In genomic region chr2:39437522-39438296, GRCh38 we compare ENCODE assay signal across 8 cellular contexts. TPM values are rescaled to one million over a fixed set of nuclear protein-coding genes. Genes with fewer than 3 reads are reported as not detected.
DNase-seq lines count a peak whose midpoint lies in the region; TF ChIP-seq lines count a peak whose summit lies in the region.

No MANE protein-coding gene starts in this region.

- H3K27me3 ChIP-seq in H7 (ENCODE audit: control insufficient read depth, insufficient read depth, low read length): no peaks in the 10 kb centered on the region
- H3K27me3 ChIP-seq in MM.1S (replicated peaks; ENCODE audit: insufficient read depth, low read length): no peaks in the 10 kb centered on the region

- H3K27ac ChIP-seq in MM.1S (ENCODE audit: low read length) (peak overlapping the region; percentile 93), VCaP (peak overlapping the region; percentile 96)

- H3K4me2 ChIP-seq in MM.1S (ENCODE audit: low read depth, low read length): peak overlapping the region; percentile 94

- no peaks in the 10 kb centered on the region; the same call in 1 of the 2 replicates for H4K20me1 ChIP-seq in MM.1S (ENCODE audit: insufficient read depth, low read length)

- H3K79me2 ChIP-seq in MM.1S (ENCODE audit: low read length): peaks cover 50% of the 10 kb centered on the region

- peaks cover 25% of the 10 kb centered on the region for H3K4me1 ChIP-seq in MM.1S (ENCODE audit: low read length)

- peak overlapping the region; percentile 91 for H3K9ac ChIP-seq in MM.1S (ENCODE audit: low read length)

- peak overlapping the region; percentile 86 for H3K4me3 ChIP-seq in GM12865 (ENCODE audit: low read depth, low read length)
- peak overlapping the region; percentile 86 for H3K4me3 ChIP-seq in H7 (ENCODE audit: insufficient read depth, low read depth, low read length)
- H3K4me3 ChIP-seq in MM.1S (ENCODE audit: low read length): peak overlapping the region; percentile 88

- peak; percentile 87 for DNase-seq in GM12865 (ENCODE audit: low read depth)
- peak; percentile 45 for DNase-seq in H7
- peak; percentile 78 for DNase-seq in MM.1S
- DNase-seq in cerebellum (ENCODE audit: low spot score): peak; percentile 60
- peak; percentile 70 for DNase-seq in left kidney (ENCODE audit: low read depth, low spot score)
- DNase-seq in stimulated activated CD8-positive, alpha-beta memory T cell treated with anti-CD3 and anti-CD28 coated beads, Interleukin-12 subunit alpha, Interleukin-12 subunit beta, amount 100 ng/mL, for 1 hour (ENCODE audit: low read depth): peak; percentile 15
- no peak for DNase-seq in NCI-H2107 treated with DMSO at 0.1 percent for 48 hours (lab: John Stamatoyannopoulos, UW; ENCODE audit: unreplicated experiment)

- H3K9me3 ChIP-seq in MM.1S (replicated peaks; ENCODE audit: insufficient read depth, low read length): no peaks in the 10 kb centered on the region

- H2AFZ ChIP-seq in MM.1S (ENCODE audit: low read length): peak overlapping the region; percentile 57

- H3K36me3 ChIP-seq in H7 (replicated peaks; ENCODE audit: control insufficient read depth, insufficient read depth, low read length) (no peaks in the 10 kb centered on the region), MM.1S (replicated peaks; ENCODE audit: insufficient read depth, low read length) (no peaks in the 10 kb centered on the region)

- H3K9me2 ChIP-seq in MM.1S (replicated peaks; ENCODE audit: insufficient read depth, low read length): no peaks in the 10 kb centered on the region

- TF ChIP-seq CTCF in GM12865 (IDR thresholded peaks at IDR 0.05; ENCODE audit: insufficient read depth, low read depth, low read length, missing control alignments) (no peak), MM.1S (IDR thresholded peaks at IDR 0.05; ENCODE audit: low read length) (no peak), VCaP (conservative IDR thresholded peaks at IDR 0.05) (no peak)

- peaks cover 11% of the 10 kb centered on the region; the same call in 1 of the 2 replicates for H3F3A ChIP-seq in MM.1S (ENCODE audit: insufficient read depth, low read length)

RNA-seq across cellular contexts. Expression of gene MAP4K3, which starts 0.6 kb away (rescaled TPM):
- 48.4 and 83.7 TPM in 2 replicates for total RNA-seq in H7 (2014; rRNA removed; shearing (Covaris generic))
- total RNA-seq in cerebellum: 137 TPM
